ENCODE assay signal across 8 cellular contexts in genomic region chr9:37486616-37487544, GRCh38. TPM values are rescaled to one million over a fixed set of nuclear protein-coding genes. Genes with fewer than 3 reads are reported as not detected.
DNase-seq lines count a peak whose midpoint lies in the region; ATAC-seq and TF ChIP-seq lines count a peak whose summit lies in the region.

No MANE protein-coding gene starts in this region.

- 7% methylated on average over 7 of the region's 7 CpGs for WGBS in SK-N-SH (ENCODE audit: low lambda C conversion rate)

- peaks cover 27% of the 10 kb centered on the region for H3K36me3 Mint-ChIP-seq in T-helper 2 cell treated with Interferon-gamma antibody and Interleukin-4, amounts not matched to agents 5 μg/mL and 100 μg/mL, for 36 hours (ENCODE audit: low read depth)

- H3K4me3 ChIP-seq in SK-N-SH (ENCODE audit: low read depth in 2 of 2, low read length in 1 of 2), result peak overlapping the region; percentile 74 to 87
- H3K4me3 ChIP-seq in muscle layer of colon (ENCODE audit: low read depth in 1 of 2, low read length in 2 of 2), result peak overlapping the region; percentile 77 to 86

- peak overlapping the region; percentile 97 for H3K4me2 ChIP-seq in SK-N-SH

- H3K9me3 Mint-ChIP-seq in T-helper 2 cell treated with Interferon-gamma antibody and Interleukin-4, amounts not matched to agents 5 μg/mL and 100 μg/mL, for 36 hours, result no peaks in the 10 kb centered on the region

- POLR2A ChIA-PET in SK-N-SH (lab: Yijun Ruan, JAX), result interaction anchor here (0.9 to 1.6 kb wide), 3 partner anchors 14 to 298 kb away, joined by 3 to 4 read pairs (median 3); partner anchors contain the start of gene EXOSC3

- H3K9me3 ChIP-seq in SK-N-SH (no peaks in the 10 kb centered on the region), muscle layer of colon (ENCODE audit: low read length) (no peaks in the 10 kb centered on the region)

- H3K27ac Mint-ChIP-seq in T-helper 2 cell treated with Interferon-gamma antibody and Interleukin-4, amounts not matched to agents 5 μg/mL and 100 μg/mL, for 36 hours, result peak overlapping the region; percentile 96

- TF ChIP-seq EP300 in SK-N-SH (IDR thresholded peaks at IDR 0.05; ENCODE audit: borderline replicate concordance in 1 of 2, low read depth in 1 of 2, low read length in 1 of 2), result no peak

- H3K27me3 Mint-ChIP-seq in T-helper 2 cell treated with Interferon-gamma antibody and Interleukin-4, amounts not matched to agents 5 μg/mL and 100 μg/mL, for 36 hours (ENCODE audit: low read depth), result peaks cover 2% of the 10 kb centered on the region

- peaks cover 18 to 26% of the 10 kb centered on the region in 2 experiments for H3K36me3 ChIP-seq in SK-N-SH (replicated peaks in 1 of 2; ENCODE audit: control insufficient read depth in 1 of 2, insufficient read depth in 2 of 2, low read length in 1 of 2)
- H3K36me3 ChIP-seq in muscle layer of colon (ENCODE audit: insufficient read depth, low read length), result peaks cover 15% of the 10 kb centered on the region

- CTCF ChIA-PET in SK-N-SH (lab: Yijun Ruan, JAX), result interaction anchor here (0.7 to 1.8 kb wide), 5 partner anchors 72 to 357 kb away, joined by 3 to 5 read pairs (median 3); partner anchors contain the start of gene TOMM5

- peaks cover 16 to 20% of the 10 kb centered on the region in 2 experiments; a peak in 3 of 4 replicates for H3K4me1 ChIP-seq in SK-N-SH (ENCODE audit: control insufficient read depth in 1 of 2, insufficient read depth in 2 of 2, low read depth in 1 of 2, low read length in 1 of 2)
- H3K4me1 ChIP-seq in muscle layer of colon (ENCODE audit: insufficient read depth, low read length), result peaks cover 24% of the 10 kb centered on the region

- H3K27ac ChIP-seq in SK-N-SH (ENCODE audit: low read depth in 2 of 2, low read length in 1 of 2) (peak overlapping the region in 1 of 2 experiments; percentile 73; a peak in 2 of 4 replicates), muscle layer of colon (ENCODE audit: low read depth, low read length) (peak overlapping the region; percentile 94)

- H3K9ac ChIP-seq in SK-N-SH (peak overlapping the region; percentile 79), muscle layer of colon (ENCODE audit: low read length) (peak overlapping the region; percentile 68)

- TF ChIP-seq CTCF in SK-N-SH (IDR thresholded peaks at IDR 0.05), result no peak

- peaks cover 3% of the 10 kb centered on the region for H3F3A ChIP-seq in SK-N-SH (replicated peaks; ENCODE audit: insufficient read depth)

- ATAC-seq in GM18505 (IDR thresholded peaks at IDR 0.05; ENCODE audit: unreplicated experiment), result no peak

- no peaks in the 10 kb centered on the region for H4K20me1 ChIP-seq in SK-N-SH (ENCODE audit: insufficient read depth)

- H3K27me3 ChIP-seq in SK-N-SH (ENCODE audit: insufficient read depth), result no peaks in the 10 kb centered on the region
- H3K27me3 ChIP-seq in muscle layer of colon (ENCODE audit: control insufficient read depth in 1 of 2, insufficient read depth in 2 of 2, low read length in 2 of 2), result no peaks in the 10 kb centered on the region

- H3K4me3 Mint-ChIP-seq in T-helper 2 cell treated with Interferon-gamma antibody and Interleukin-4, amounts not matched to agents 5 μg/mL and 100 μg/mL, for 36 hours, result peak overlapping the region; percentile 93

- H3K4me1 Mint-ChIP-seq in T-helper 2 cell treated with Interferon-gamma antibody and Interleukin-4, amounts not matched to agents 5 μg/mL and 100 μg/mL, for 36 hours (ENCODE audit: low read depth), result peaks cover 35% of the 10 kb centered on the region

- no peak for TF ChIP-seq POLR2A in GM18505 (IDR thresholded peaks at IDR 0.05; ENCODE audit: borderline replicate concordance, extremely low read depth, insufficient read depth, insufficient read length)

- peak overlapping the region; percentile 96; the same call in 1 of the 2 replicates for H2AFZ ChIP-seq in SK-N-SH (ENCODE audit: low read depth)

- H3K9me2 ChIP-seq in SK-N-SH, result no peaks in the 10 kb centered on the region

- DNase-seq in T-helper 2 cell treated with Interferon-gamma antibody and Interleukin-4, amounts not matched to agents 5 μg/mL and 100 μg/mL, for 36 hours (ENCODE audit: low spot score), result no peak
- DNase-seq in T-helper 2 cell (no peak), SK-N-SH (peak; percentile 23), epidermal melanocyte (ENCODE audit: insufficient read length, low spot score) (peak; percentile 21), NAMALWA (ENCODE audit: low spot score) (no peak)
- no peak for DNase-seq in NK-92 treated with Interleukin-12 subunit alpha and Interleukin-12 subunit beta, amount 100 ng/mL, for 24 hours (lab: John Stamatoyannopoulos, UW)

- H3K79me2 ChIP-seq in SK-N-SH (ENCODE audit: insufficient read depth), result peaks cover 32% of the 10 kb centered on the region

- TF ChIP-seq RAD21 in SK-N-SH (IDR thresholded peaks at IDR 0.05; ENCODE audit: low read length), result no peak

TF ChIP-seq in SK-N-SH, 30 proteins besides CTCF, POLR2A, EP300 and RAD21:
- no peak for TF ChIP-seq TCF12 (IDR thresholded peaks at IDR 0.05)
- no peak for TF ChIP-seq TAF1 (IDR thresholded peaks at IDR 0.05; ENCODE audit: borderline replicate concordance, low read depth, low read length)
- peak; percentile 26; the same call in 1 of the 2 replicates for TF ChIP-seq NFIC (IDR thresholded peaks at IDR 0.05; ENCODE audit: borderline replicate concordance)
- TF ChIP-seq SIN3A (IDR thresholded peaks at IDR 0.05; ENCODE audit: borderline replicate concordance, low read depth, low read length), result peak; percentile 64; the same call in 1 of the 2 replicates
- no peak for TF ChIP-seq GATA2 (CRISPR knock-in tag; IDR thresholded peaks at IDR 0.05)
- TF ChIP-seq EZH2phosphoT487 (IDR thresholded peaks at IDR 0.05; ENCODE audit: borderline replicate concordance, low read depth), result no peak
- TF ChIP-seq, protein P1, sequence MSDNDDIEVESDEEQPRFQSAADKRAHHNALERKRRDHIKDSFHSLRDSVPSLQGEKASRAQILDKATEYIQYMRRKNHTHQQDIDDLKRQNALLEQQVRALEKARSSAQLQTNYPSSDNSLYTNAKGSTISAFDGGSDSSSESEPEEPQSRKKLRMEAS (IDR thresholded peaks at IDR 0.05; ENCODE audit: low read depth), result peak; percentile 93
- TF ChIP-seq FOXJ3 (CRISPR knock-in tag; IDR thresholded peaks at IDR 0.05), result no peak
- TF ChIP-seq, protein P2, sequence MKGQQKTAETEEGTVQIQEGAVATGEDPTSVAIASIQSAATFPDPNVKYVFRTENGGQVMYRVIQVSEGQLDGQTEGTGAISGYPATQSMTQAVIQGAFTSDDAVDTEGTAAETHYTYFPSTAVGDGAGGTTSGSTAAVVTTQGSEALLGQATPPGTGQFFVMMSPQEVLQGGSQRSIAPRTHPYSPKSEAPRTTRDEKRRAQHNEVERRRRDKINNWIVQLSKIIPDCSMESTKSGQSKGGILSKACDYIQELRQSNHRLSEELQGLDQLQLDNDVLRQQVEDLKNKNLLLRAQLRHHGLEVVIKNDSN (IDR thresholded peaks at IDR 0.05; ENCODE audit: borderline replicate concordance, low read depth), result peak; percentile 59; the same call in 1 of the 2 replicates

RNA-seq across cellular contexts. Expression of gene POLR1E, which starts 1.1 kb away (rescaled TPM):
- polyA plus RNA-seq in SK-N-SH (2012; rRNA removed), result 38.8 and 42.1 TPM in 2 replicates
- polyA plus RNA-seq in SK-N-SH (2012; cell fraction: cytosol; rRNA removed), result 41.5 and 42.1 TPM in 2 replicates
- polyA plus RNA-seq in SK-N-SH (2012; cell fraction: nucleus; rRNA removed), result 15.6 and 21.9 TPM in 2 replicates

RNA-seq across cellular contexts. Expression of gene ZBTB5, which starts 21.6 kb away (rescaled TPM):
- 6.3 and 9.6 TPM in 2 replicates for polyA plus RNA-seq in SK-N-SH (2012; rRNA removed)
- polyA plus RNA-seq in SK-N-SH (2012; cell fraction: cytosol; rRNA removed), result 4.8 and 5.8 TPM in 2 replicates
- polyA plus RNA-seq in SK-N-SH (2012; cell fraction: nucleus; rRNA removed), result 13.3 and 18.3 TPM in 2 replicates

Comparison
In these comparisons a context has a peak if more than half of its experiments do, and no peak if none do; other contexts are left out.
1. DNase-seq: peak in SK-N-SH (single experiment) and epidermal melanocyte (single experiment); none in T-helper 2 cell treated with Interferon-gamma antibody and Interleukin-4, amounts not matched to agents 5 μg/mL and 100 μg/mL, for 36 hours (single experiment), T-helper 2 cell (0 of 5), NK-92 treated with Interleukin-12 subunit alpha and Interleukin-12 subunit beta, amount 100 ng/mL, for 24 hours (single experiment) and NAMALWA (single experiment).